ENCODE assay signal across 16 cellular contexts in genomic region chr6:132011582-132011981, GRCh38.
DNase-seq lines count a peak whose midpoint lies in the region; ATAC-seq and TF ChIP-seq lines count a peak whose summit lies in the region.
"Had no signal": no experiment of that assay in that cellular context is flagged by ENCODE, and none has a peak within 500 bp of the region (broad histone marks: within the 10 kb centered on the region; RNA-seq: fewer than 3 reads in every experiment).

No MANE protein-coding gene starts in this region.

- H3K27me3 ChIP-seq in GM23248 (replicated peaks; ENCODE audit: insufficient read depth): no peaks in the 10 kb centered on the region
- no peaks in the 10 kb centered on the region for H3K27me3 ChIP-seq in adipocyte (replicated peaks; ENCODE audit: control insufficient read depth, insufficient read depth, low read length)
- no peaks in the 10 kb centered on the region for H3K27me3 ChIP-seq in heart left ventricle
- H3K27me3 ChIP-seq: brain microvascular endothelial cell had no signal

- intact Hi-C loops in heart left ventricle (cut with DNase I) (no loop called here), head of caudate nucleus (cut with DNase I) (no loop called here)

- ATAC-seq in heart left ventricle: peak in 3 of 4 donors; percentile 66 to 77 (median 73)
- ATAC-seq in HG03354 (IDR thresholded peaks at IDR 0.05; ENCODE audit: poor library complexity, severe bottlenecking, unreplicated experiment): no peak
- ATAC-seq: lower lobe of right lung; natural killer cell treated with Interleukin-12 subunit alpha and Interleukin-12 subunit beta and Interleukin-15 and Interleukin-18, amount 100 ng/mL, for 72 hours had no signal

- peaks cover 11% of the 10 kb centered on the region for H3K4me1 ChIP-seq in GM23248 (ENCODE audit: insufficient read depth)
- peaks cover 38% of the 10 kb centered on the region for H3K4me1 ChIP-seq in adipocyte (ENCODE audit: control insufficient read depth, insufficient read depth, low read length)
- H3K4me1 ChIP-seq in heart left ventricle: peaks cover 0 to 22% (median 0%) of the 10 kb centered on the region in 12 donors
- H3K4me1 ChIP-seq: lower lobe of right lung had no signal

- H3K4me1 Mint-ChIP-seq in osteocyte (ENCODE audit: unreplicated experiment): peaks cover 21% of the 10 kb centered on the region
- H3K4me1 Mint-ChIP-seq: activated naive CD4-positive, alpha-beta T cell treated with anti-CD3 and anti-CD28 coated beads, Interleukin-2, amount 10 ng/mL, durations not matched to agents 7 days and 5 days had no signal

- no peak overlapping the region for H2AFZ ChIP-seq in GM23248

- H3K9ac ChIP-seq in GM23248: no peak overlapping the region
- H3K9ac ChIP-seq in adipocyte (ENCODE audit: low read length): peak overlapping the region; percentile 47

- H3K9me3 ChIP-seq in GM23248 (ENCODE audit: low read depth) (no peaks in the 10 kb centered on the region), adipocyte (ENCODE audit: control insufficient read depth, low read length) (no peaks in the 10 kb centered on the region), heart left ventricle (no peaks in the 10 kb centered on the region)
- H3K9me3 ChIP-seq: lower lobe of right lung had no signal

- TF ChIP-seq CTCF in heart left ventricle (IDR thresholded peaks at IDR 0.05) (no peak), osteocyte (IDR thresholded peaks at IDR 0.05) (no peak)

- WGBS in GM23248 (ENCODE audit: low coverage in 1 of 2, low lambda C conversion rate in 2 of 2, missing lambda C conversion rate in 2 of 2), 2 experiments: 9 to 12% methylated on average over 2 of the region's 2 CpGs
- 59 to 82% (median 69%) methylated on average over 2 of the region's 2 CpGs for WGBS in heart left ventricle, 4 donors

- no peak overlapping the region for H3K4me2 ChIP-seq in GM23248 (ENCODE audit: unreplicated experiment)

- no peaks in the 10 kb centered on the region for H4K20me1 ChIP-seq in GM23248 (ENCODE audit: insufficient read depth)

- DNase-seq in GM23248 (peak; percentile 45), adipocyte (ENCODE audit: low read depth) (peak; percentile 90), heart left ventricle (no peak), stromal cell of bone marrow (ENCODE audit: low read depth) (peak; percentile 45), osteocyte (ENCODE audit: extremely low spot score, unreplicated experiment) (no peak), head of caudate nucleus (no peak)
- DNase-seq: activated CD8-positive, alpha-beta memory T cell treated with anti-CD3 and anti-CD28 coated beads, Interleukin-2, amount 50 U/mL, for 4 hours; activated naive CD4-positive, alpha-beta T cell treated with anti-CD3 and anti-CD28 coated beads, Interleukin-2, amount 10 ng/mL, durations not matched to agents 7 days and 5 days; brain microvascular endothelial cell; foreskin melanocyte; H7; lower lobe of right lung; NCI-H1048; NCI-H2171 treated with DMSO at 0.1 percent for 48 hours had no signal

- no peaks in the 10 kb centered on the region for H3K9me3 Mint-ChIP-seq in osteocyte (ENCODE audit: unreplicated experiment)
- H3K9me3 Mint-ChIP-seq: activated naive CD4-positive, alpha-beta T cell treated with anti-CD3 and anti-CD28 coated beads, Interleukin-2, amount 10 ng/mL, durations not matched to agents 7 days and 5 days; natural killer cell treated with Interleukin-12 subunit alpha and Interleukin-12 subunit beta and Interleukin-15 and Interleukin-18, amount 100 ng/mL, for 72 hours had no signal

- H3K4me3 Mint-ChIP-seq in osteocyte (ENCODE audit: unreplicated experiment): no peak overlapping the region
- H3K4me3 Mint-ChIP-seq: activated naive CD4-positive, alpha-beta T cell treated with anti-CD3 and anti-CD28 coated beads, Interleukin-2, amount 10 ng/mL, durations not matched to agents 7 days and 5 days; natural killer cell treated with Interleukin-12 subunit alpha and Interleukin-12 subunit beta and Interleukin-15 and Interleukin-18, amount 100 ng/mL, for 72 hours had no signal

- no peaks in the 10 kb centered on the region for H3K79me2 ChIP-seq in GM23248 (ENCODE audit: insufficient read depth)

- H3K27ac ChIP-seq in GM23248: no peak overlapping the region
- peak overlapping the region in 4 of 12 donors; percentile 15 to 63 (median 42) for H3K27ac ChIP-seq in heart left ventricle
- H3K27ac ChIP-seq: brain microvascular endothelial cell, lower lobe of right lung had no signal

- H3K4me3 ChIP-seq in GM23248 (no peak overlapping the region), adipocyte (ENCODE audit: low read length) (peak overlapping the region; percentile 56), heart left ventricle (no peak overlapping the region)
- H3K4me3 ChIP-seq: lower lobe of right lung had no signal

- H3K27me3 Mint-ChIP-seq in osteocyte (ENCODE audit: unreplicated experiment): no peaks in the 10 kb centered on the region
- H3K27me3 Mint-ChIP-seq: activated naive CD4-positive, alpha-beta T cell treated with anti-CD3 and anti-CD28 coated beads, Interleukin-2, amount 10 ng/mL, durations not matched to agents 7 days and 5 days; natural killer cell treated with Interleukin-12 subunit alpha and Interleukin-12 subunit beta and Interleukin-15 and Interleukin-18, amount 100 ng/mL, for 72 hours had no signal

- in situ Hi-C loops in GM23248 (cut with MboI): no loop called here

- H3K36me3 ChIP-seq in GM23248 (ENCODE audit: low read depth) (no peaks in the 10 kb centered on the region), adipocyte (ENCODE audit: control insufficient read depth, insufficient read depth, low read length, severe bottlenecking) (no peaks in the 10 kb centered on the region), heart left ventricle (no peaks in the 10 kb centered on the region)
- H3K36me3 ChIP-seq: brain microvascular endothelial cell, lower lobe of right lung had no signal

- no peaks in the 10 kb centered on the region for H3K36me3 Mint-ChIP-seq in osteocyte (ENCODE audit: unreplicated experiment)
- H3K36me3 Mint-ChIP-seq: activated naive CD4-positive, alpha-beta T cell treated with anti-CD3 and anti-CD28 coated beads, Interleukin-2, amount 10 ng/mL, durations not matched to agents 7 days and 5 days; natural killer cell treated with Interleukin-12 subunit alpha and Interleukin-12 subunit beta and Interleukin-15 and Interleukin-18, amount 100 ng/mL, for 72 hours had no signal

- peaks cover 6% of the 10 kb centered on the region; the same call in 1 of the 2 replicates for H3F3A ChIP-seq in GM23248 (ENCODE audit: insufficient read depth)

- H3K9me2 ChIP-seq in GM23248 (ENCODE audit: insufficient read depth): no peaks in the 10 kb centered on the region

- no peak for TF ChIP-seq POLR2A in heart left ventricle (IDR thresholded peaks at IDR 0.05)

- no peak overlapping the region for H3K27ac Mint-ChIP-seq in osteocyte (ENCODE audit: unreplicated experiment)
- H3K27ac Mint-ChIP-seq: activated naive CD4-positive, alpha-beta T cell treated with anti-CD3 and anti-CD28 coated beads, Interleukin-2, amount 10 ng/mL, durations not matched to agents 7 days and 5 days; natural killer cell treated with Interleukin-12 subunit alpha and Interleukin-12 subunit beta and Interleukin-15 and Interleukin-18, amount 100 ng/mL, for 72 hours had no signal

Comparison
In these comparisons a context has a peak if more than half of its experiments do, and no peak if none do; other contexts are left out.
1. DNase-seq: peak in GM23248 (single experiment), adipocyte (single experiment) and stromal cell of bone marrow (single experiment); none in heart left ventricle (0 of 5), osteocyte (single experiment) and head of caudate nucleus (0 of 42).